Comparison of ENCODE assay signal across 8 cellular contexts in the genomic region with DNA sequence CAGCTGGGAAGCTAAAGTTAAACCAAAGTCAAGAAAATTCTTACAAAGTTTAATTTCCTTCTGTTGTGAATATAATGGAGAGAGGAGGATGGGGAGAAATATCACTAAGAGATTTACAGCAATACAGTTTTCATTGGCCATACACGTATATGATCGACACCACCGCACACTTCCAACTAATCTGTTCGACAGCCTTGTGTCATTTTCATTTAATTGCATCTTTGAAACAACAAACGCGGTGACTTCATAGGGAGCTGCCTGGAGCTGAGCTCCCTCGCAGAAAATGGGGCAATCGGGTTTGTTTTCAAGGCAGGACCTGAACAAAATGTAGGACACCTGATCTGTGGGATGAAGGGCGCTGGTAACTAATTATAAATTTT. TPM values are rescaled to one million over a fixed set of nuclear protein-coding genes. Genes with fewer than 3 reads are reported as not detected.
DNase-seq lines count a peak whose midpoint lies in the region; ATAC-seq and TF ChIP-seq lines count a peak whose summit lies in the region.

No MANE protein-coding gene starts in this region.

- H3K4me3 Mint-ChIP-seq in activated T-helper 2 cell treated with anti-CD3 and anti-CD28 coated beads, Interferon-gamma antibody, Interleukin-2, Interleukin-4, amounts not matched to agents 10 μg/mL and 5 μg/mL and 100 μg/mL, durations not matched to agents 14 hours and 24 hours and 36 hours (ENCODE audit: low read depth) = peak overlapping the region; percentile 68

- ATAC-seq in left cardiac atrium (no peak), HG02623 (IDR thresholded peaks at IDR 0.05; ENCODE audit: unreplicated experiment) (no peak)

- H3K27ac ChIP-seq in right atrium auricular region (peak overlapping the region; percentile 77 to 85), skin epidermis (peak overlapping the region in 18 of 21 experiments; percentile 71 to 90 (median 86))

- peaks cover 0 to 7% of the 10 kb centered on the region in 2 donors for H3K4me1 ChIP-seq in right atrium auricular region

- no peak for TF ChIP-seq CTCF in right atrium auricular region (IDR thresholded peaks at IDR 0.05)

- intact Hi-C loops in left cardiac atrium (cut with DNase I) = no loop called here
- intact Hi-C loops in activated T-helper 2 cell treated with anti-CD3 and anti-CD28 coated beads, Interferon-gamma antibody, Interleukin-2, Interleukin-4, amounts not matched to agents 10 μg/mL and 5 μg/mL and 100 μg/mL, durations not matched to agents 14 hours and 24 hours and 36 hours (cut with micrococcal nuclease) = loop anchor here (5.0 kb wide), 1 partner anchor 98 kb away; no protein-coding TSS in a partner anchor

- H3K4me3 ChIP-seq in right atrium auricular region (peak overlapping the region; percentile 46 to 77), iPS-11a (ENCODE audit: low read depth, low read length) (peak overlapping the region; percentile 95), skin epidermis (peak overlapping the region; percentile 53 to 86 (median 65))

- peaks cover 14% of the 10 kb centered on the region for H3K4me1 Mint-ChIP-seq in activated T-helper 2 cell treated with anti-CD3 and anti-CD28 coated beads, Interferon-gamma antibody, Interleukin-2, Interleukin-4, amounts not matched to agents 10 μg/mL and 5 μg/mL and 100 μg/mL, durations not matched to agents 14 hours and 24 hours and 36 hours (ENCODE audit: low read depth)

- no peak for DNase-seq in right atrium auricular region (ENCODE audit: low spot score)
- DNase-seq in left cardiac atrium = no peak
- DNase-seq in activated T-helper 2 cell treated with anti-CD3 and anti-CD28 coated beads, Interferon-gamma antibody, Interleukin-2, Interleukin-4, amounts not matched to agents 10 μg/mL and 5 μg/mL and 100 μg/mL, durations not matched to agents 14 hours and 24 hours and 36 hours (ENCODE audit: low spot score) = no peak
- DNase-seq in HCEC 1CT = no peak
- no peak for DNase-seq in NCI-H2196 (lab: John Stamatoyannopoulos, UW; ENCODE audit: unreplicated experiment)

- H3K36me3 ChIP-seq in right atrium auricular region = no peaks in the 10 kb centered on the region

- no peaks in the 10 kb centered on the region for H3K36me3 Mint-ChIP-seq in activated T-helper 2 cell treated with anti-CD3 and anti-CD28 coated beads, Interferon-gamma antibody, Interleukin-2, Interleukin-4, amounts not matched to agents 10 μg/mL and 5 μg/mL and 100 μg/mL, durations not matched to agents 14 hours and 24 hours and 36 hours (ENCODE audit: low read depth)

- no peaks in the 10 kb centered on the region for H3K9me3 Mint-ChIP-seq in activated T-helper 2 cell treated with anti-CD3 and anti-CD28 coated beads, Interferon-gamma antibody, Interleukin-2, Interleukin-4, amounts not matched to agents 10 μg/mL and 5 μg/mL and 100 μg/mL, durations not matched to agents 14 hours and 24 hours and 36 hours

- H3K9me3 ChIP-seq in right atrium auricular region = no peaks in the 10 kb centered on the region

- peaks cover 53% of the 10 kb centered on the region for H3K27me3 Mint-ChIP-seq in activated T-helper 2 cell treated with anti-CD3 and anti-CD28 coated beads, Interferon-gamma antibody, Interleukin-2, Interleukin-4, amounts not matched to agents 10 μg/mL and 5 μg/mL and 100 μg/mL, durations not matched to agents 14 hours and 24 hours and 36 hours (ENCODE audit: low read depth)

- H3K27me3 ChIP-seq in right atrium auricular region = no peaks in the 10 kb centered on the region

- H3K27ac Mint-ChIP-seq in activated T-helper 2 cell treated with anti-CD3 and anti-CD28 coated beads, Interferon-gamma antibody, Interleukin-2, Interleukin-4, amounts not matched to agents 10 μg/mL and 5 μg/mL and 100 μg/mL, durations not matched to agents 14 hours and 24 hours and 36 hours = no peak overlapping the region

RNA-seq across cellular contexts. Expression of gene PTPN13, which starts 1.3 kb away (rescaled TPM):
- total RNA-seq in right atrium auricular region (10 to 100 TPM in 1 of 2 donors, 1 to 10 TPM in 1; 6.2 to 12.1 TPM), left cardiac atrium (1 to 10 TPM; 7.0 to 9.5 TPM)
- total RNA-seq in activated T-helper 2 cell treated with anti-CD3 and anti-CD28 coated beads, Interferon-gamma antibody, Interleukin-2, Interleukin-4, amounts not matched to agents 10 μg/mL and 5 μg/mL and 100 μg/mL, durations not matched to agents 14 hours and 24 hours and 36 hours = 0.18 and 0.25 TPM in 2 replicates
